8 cellular contexts compared by ENCODE assay signal in genomic region chr21:36965720-36966065, GRCh38. TPM values are rescaled to one million over a fixed set of nuclear protein-coding genes. Genes with fewer than 3 reads are reported as not detected.
DNase-seq lines count a peak whose midpoint lies in the region; ATAC-seq and TF ChIP-seq lines count a peak whose summit lies in the region.

No MANE protein-coding gene starts in this region.

- ATAC-seq in GM23338 (no peak), T-helper 17 cell (no peak), HG03108 (IDR thresholded peaks at IDR 0.05; ENCODE audit: unreplicated experiment) (no peak), GM21367 (IDR thresholded peaks at IDR 0.05; ENCODE audit: unreplicated experiment) (no peak), GM21526 (IDR thresholded peaks at IDR 0.05; ENCODE audit: low FRiP score, unreplicated experiment) (no peak)

- no peaks in the 10 kb centered on the region for H3K9me3 Mint-ChIP-seq in GM23338
- peaks cover 12% of the 10 kb centered on the region for H3K9me3 Mint-ChIP-seq in glutamatergic neuron (ENCODE audit: unreplicated experiment)

- no peaks in the 10 kb centered on the region for H3K79me2 ChIP-seq in GM23338 (replicated peaks; ENCODE audit: insufficient read depth)

- H4K20me1 ChIP-seq in GM23338 (replicated peaks; ENCODE audit: insufficient read depth) = no peaks in the 10 kb centered on the region

- peak overlapping the region; percentile 85 for H2AFZ ChIP-seq in GM23338

- TF ChIP-seq CTCF in GM23338 (conservative IDR thresholded peaks at IDR 0.05; ENCODE audit: low read depth in 2 of 2) (no peak), glutamatergic neuron (IDR thresholded peaks at IDR 0.05; ENCODE audit: partially characterized antibody, unreplicated experiment) (no peak)

- DNase-seq in GM23338 (ENCODE audit: low spot score) (no peak), T-helper 17 cell (no peak), glutamatergic neuron (no peak), skeletal muscle cell (ENCODE audit: low read depth) (no peak)
- no peak for DNase-seq in stimulated activated CD4-positive, alpha-beta T cell treated with anti-CD3 and anti-CD28 coated beads, Interleukin-15, amount 100 ng/mL, for 24 hours

- no peaks in the 10 kb centered on the region for H3K9me3 ChIP-seq in T-helper 17 cell (ENCODE audit: control insufficient read depth, low read length, poor library complexity, severe bottlenecking)

- no peaks in the 10 kb centered on the region for H3K36me3 ChIP-seq in GM23338 (ENCODE audit: insufficient read depth)

- H3K36me3 Mint-ChIP-seq in GM23338 (ENCODE audit: low read depth) (peaks cover 3% of the 10 kb centered on the region; the same call in 2 of the 3 replicates), T-helper 17 cell (ENCODE audit: low read depth) (no peaks in the 10 kb centered on the region), glutamatergic neuron (ENCODE audit: unreplicated experiment) (peaks cover 3% of the 10 kb centered on the region)

- no peaks in the 10 kb centered on the region for H3K9me2 ChIP-seq in GM23338 (ENCODE audit: insufficient read depth)

- H3K27ac Mint-ChIP-seq in GM23338 (no peak overlapping the region), T-helper 17 cell (peak overlapping the region; percentile 16), glutamatergic neuron (ENCODE audit: unreplicated experiment) (peak overlapping the region; percentile 84)

- H3K27me3 ChIP-seq in GM23338 (ENCODE audit: insufficient read depth) = no peaks in the 10 kb centered on the region

- peak overlapping the region; percentile 79 for H3K4me2 ChIP-seq in GM23338

- H3K4me1 Mint-ChIP-seq in GM23338 = peaks cover 19% of the 10 kb centered on the region
- H3K4me1 Mint-ChIP-seq in T-helper 17 cell = peaks cover 14% of the 10 kb centered on the region
- peaks cover 12% of the 10 kb centered on the region for H3K4me1 Mint-ChIP-seq in glutamatergic neuron (ENCODE audit: low read depth, unreplicated experiment)

- H3K4me1 ChIP-seq in GM23338 (ENCODE audit: insufficient read depth) = peaks cover 5% of the 10 kb centered on the region; the same call in 1 of the 2 replicates

- peaks cover 8% of the 10 kb centered on the region for H3K27me3 Mint-ChIP-seq in GM23338 (ENCODE audit: insufficient read depth, low read depth, poor library complexity)
- H3K27me3 Mint-ChIP-seq in T-helper 17 cell = no peaks in the 10 kb centered on the region
- H3K27me3 Mint-ChIP-seq in glutamatergic neuron (ENCODE audit: unreplicated experiment) = peaks cover 8% of the 10 kb centered on the region

- H3F3A ChIP-seq in GM23338 (replicated peaks; ENCODE audit: low read depth) = peaks cover 12% of the 10 kb centered on the region; the same call in 1 of the 2 replicates

- H3K4me3 Mint-ChIP-seq in GM23338 = peak overlapping the region; percentile 78
- H3K4me3 Mint-ChIP-seq in T-helper 17 cell = peak overlapping the region; percentile 88
- peak overlapping the region; percentile 94 for H3K4me3 Mint-ChIP-seq in glutamatergic neuron (ENCODE audit: unreplicated experiment)

- H3K27ac ChIP-seq in GM23338 (ENCODE audit: low read depth) = no peak overlapping the region

- peak overlapping the region; percentile 67 for H3K4me3 ChIP-seq in GM23338
- peak overlapping the region; percentile 65 for H3K4me3 ChIP-seq in skeletal muscle cell (ENCODE audit: low read depth, low read length)

TF ChIP-seq in GM23338, 12 proteins besides CTCF, POLR2A, EP300 and RAD21:
- TF ChIP-seq JUNB (IDR thresholded peaks at IDR 0.05; ENCODE audit: unreplicated experiment) (no peak), REST (IDR thresholded peaks at IDR 0.05; ENCODE audit: unreplicated experiment) (no peak), NANOG (IDR thresholded peaks at IDR 0.05; ENCODE audit: borderline replicate concordance) (no peak), ZNF114 (CRISPR knock-in tag; IDR thresholded peaks at IDR 0.05) (no peak), CREB1 (CRISPR knock-in tag; IDR thresholded peaks at IDR 0.05; ENCODE audit: low read depth) (no peak), EZH2 (IDR thresholded peaks at IDR 0.05; ENCODE audit: low read depth, unreplicated experiment) (no peak), ETS1 (IDR thresholded peaks at IDR 0.05) (no peak), POLR2AphosphoS5 (IDR thresholded peaks at IDR 0.05; ENCODE audit: low read depth) (no peak)
TF ChIP-seq in GM23338: peak in this region for 0.

RNA-seq across cellular contexts. Expression of gene HLCS, which starts 0.8 kb away (rescaled TPM):
- 14.7 and 28.9 TPM in 2 replicates for total RNA-seq in GM23338 (2014; rRNA removed; shearing (Covaris generic))
- polyA plus RNA-seq in GM23338 (2016; fragmentation: Nextera tagmentation; extraction: Ambion mirVana) = 5.0 and 6.1 TPM in 2 replicates
- total RNA-seq in T-helper 17 cell (10 to 100 TPM; 14.4 to 16.3 TPM), glutamatergic neuron (ENCODE audit: unreplicated experiment) (15.9 TPM)

RNA-seq across cellular contexts. Expression of gene RIPPLY3, which starts 40.8 kb away (rescaled TPM):
- 2.5 and 2.6 TPM in 2 replicates for total RNA-seq in GM23338 (2014; rRNA removed; shearing (Covaris generic))
- 2.8 and 3.1 TPM in 2 replicates for polyA plus RNA-seq in GM23338 (2016; fragmentation: Nextera tagmentation; extraction: Ambion mirVana)
- not detected for total RNA-seq in T-helper 17 cell
- not detected for total RNA-seq in glutamatergic neuron (ENCODE audit: unreplicated experiment)
